Comparison of ENCODE assay signal across 1 cellular context in genomic region chr20:53692465-53693067, GRCh38.
TF ChIP-seq lines count a peak whose summit lies in the region.

No MANE protein-coding gene starts in this region.

TF ChIP-seq in GM12878, 131 proteins besides CTCF, POLR2A, EP300 and RAD21 (continued from another document):
- no peak for TF ChIP-seq IRF3 (IDR thresholded peaks at IDR 0.05)
